In genomic region chr12:43692064-43692463, GRCh38 we compare ENCODE assay signal across 13 cellular contexts.
DNase-seq lines count a peak whose midpoint lies in the region; ATAC-seq, FAIRE-seq and TF ChIP-seq lines count a peak whose summit lies in the region.
"Had no signal": no experiment of that assay in that cellular context is flagged by ENCODE, and none has a peak within 500 bp of the region (broad histone marks: within the 10 kb centered on the region; RNA-seq: fewer than 3 reads in every experiment).

No MANE protein-coding gene starts in this region.

- FAIRE-seq in GM12891 (lab: Jason Lieb, UNC) (no peak), H1 (lab: Jason Lieb, UNC) (peak; percentile 32)

- no peak overlapping the region for H3K4ac ChIP-seq in H1 (replicated peaks; ENCODE audit: insufficient read length, low read depth, low read length)

- H2BK15ac ChIP-seq in H1 (ENCODE audit: low read length): no peak overlapping the region

- TF ChIP-seq RAD21 in H1 (IDR thresholded peaks at IDR 0.05 in 1 of 2, conservative IDR thresholded peaks at IDR 0.05 in 1 of 2; ENCODE audit: low read depth in 2 of 2, low read length in 2 of 2): no peak

- TF ChIP-seq POLR2A in GM12891 (IDR thresholded peaks at IDR 0.05; ENCODE audit: low read depth, low read length): no peak
- no peak for TF ChIP-seq POLR2A in NB4 (IDR thresholded peaks at IDR 0.05; ENCODE audit: extremely low read depth, insufficient read length)
- no peak for TF ChIP-seq POLR2A in H1 (IDR thresholded peaks at IDR 0.05; ENCODE audit: control extremely low read depth in 1 of 2, low read depth in 2 of 2, low read length in 2 of 2)

- CTCF ChIA-PET in H1 (lab: Charles Lee; ENCODE audit: partially characterized antibody): no interaction called here
- CTCF ChIA-PET in naive thymus-derived CD4-positive, alpha-beta T cell (lab: Charles Lee): interaction anchor here (0.6 kb wide), 2 partner anchors 190 to 1162 kb away, joined by 3 to 9 read pairs; no protein-coding TSS in a partner anchor

- H3K4me1 ChIP-seq in H1 (replicated peaks in 1 of 4; ENCODE audit: control insufficient read depth in 3 of 4, insufficient read depth in 4 of 4, low read length in 3 of 4): no peaks in the 10 kb centered on the region
- H3K4me1 ChIP-seq in osteoblast (ENCODE audit: insufficient read depth, low read length): no peaks in the 10 kb centered on the region
- H3K4me1 ChIP-seq in naive thymus-derived CD4-positive, alpha-beta T cell (ENCODE audit: control insufficient read depth in 2 of 2, insufficient read depth in 2 of 2, low read length in 2 of 2): no peaks in the 10 kb centered on the region

- H3K9ac ChIP-seq in H1 (replicated peaks in 1 of 4; ENCODE audit: extremely low read depth in 1 of 4, low read depth in 3 of 4, low read length in 3 of 4): no peak overlapping the region
- H3K9ac ChIP-seq: KMS-11 had no signal

- no peak overlapping the region for H4K8ac ChIP-seq in H1 (ENCODE audit: extremely low read depth, insufficient read depth, low read length)

- H4K91ac ChIP-seq in H1 (replicated peaks; ENCODE audit: insufficient read length, low read length): no peak overlapping the region

- no peak overlapping the region for H2AFZ ChIP-seq in H1 (ENCODE audit: low read length)
- H2AFZ ChIP-seq in osteoblast (ENCODE audit: low read length): no peak overlapping the region

- H3K79me1 ChIP-seq in H1 (ENCODE audit: low read depth, low read length): no peaks in the 10 kb centered on the region

- no peaks in the 10 kb centered on the region for H3K79me2 ChIP-seq in H1 (ENCODE audit: control insufficient read depth in 1 of 2, insufficient read depth in 2 of 2, low read length in 2 of 2)
- H3K79me2 ChIP-seq in osteoblast (ENCODE audit: insufficient read depth, low read length): no peaks in the 10 kb centered on the region

- POLR2A ChIA-PET in H1 (lab: Charles Lee; ENCODE audit: partially characterized antibody): no interaction called here
- POLR2A ChIA-PET in naive thymus-derived CD4-positive, alpha-beta T cell (lab: Charles Lee): no interaction called here

- no peak overlapping the region for H3K4me3 ChIP-seq in NB4 (ENCODE audit: low read depth, low read length)
- H3K4me3 ChIP-seq in H1 (ENCODE audit: extremely low read depth in 1 of 4, insufficient read depth in 2 of 4, low read depth in 3 of 4, low read length in 4 of 4): no peak overlapping the region
- H3K4me3 ChIP-seq in osteoblast (ENCODE audit: insufficient read depth, low read length): no peak overlapping the region
- H3K4me3 ChIP-seq in naive thymus-derived CD4-positive, alpha-beta T cell (ENCODE audit: low read length): no peak overlapping the region

- H3K56ac ChIP-seq in H1 (replicated peaks; ENCODE audit: insufficient read length, low read depth, low read length): no peak overlapping the region

- H3K36me3 ChIP-seq in H1 (ENCODE audit: control insufficient read depth in 2 of 4, insufficient read depth in 4 of 4, low read length in 3 of 4) (no peaks in the 10 kb centered on the region), osteoblast (ENCODE audit: insufficient read depth, low read length) (no peaks in the 10 kb centered on the region)
- H3K36me3 ChIP-seq in naive thymus-derived CD4-positive, alpha-beta T cell (ENCODE audit: control insufficient read depth in 2 of 3, insufficient read depth in 3 of 3, low read length in 3 of 3): no peaks in the 10 kb centered on the region

- no peaks in the 10 kb centered on the region for H3K27me3 ChIP-seq in H1 (replicated peaks in 1 of 4; ENCODE audit: control insufficient read depth in 3 of 4, extremely low read depth in 1 of 4, insufficient read depth in 3 of 4, low read length in 3 of 4)
- no peaks in the 10 kb centered on the region for H3K27me3 ChIP-seq in osteoblast (ENCODE audit: insufficient read depth, low read length)
- H3K27me3 ChIP-seq in naive thymus-derived CD4-positive, alpha-beta T cell (ENCODE audit: control insufficient read depth in 2 of 2, insufficient read depth in 2 of 2, low read length in 2 of 2): no peaks in the 10 kb centered on the region

- no peak for TF ChIP-seq EP300 in H1 (IDR thresholded peaks at IDR 0.05; ENCODE audit: borderline replicate concordance in 1 of 2, low read depth in 2 of 2, low read length in 2 of 2)

- TF ChIP-seq CTCF in NB4 (IDR thresholded peaks at IDR 0.05; ENCODE audit: low read depth, low read length) (no peak), H1 (IDR thresholded peaks at IDR 0.05; ENCODE audit: control extremely low read depth in 1 of 3, insufficient read depth in 1 of 3, low read depth in 1 of 3, low read length in 3 of 3) (no peak), neural crest cell (conservative IDR thresholded peaks at IDR 0.05) (no peak), osteoblast (IDR thresholded peaks at IDR 0.05; ENCODE audit: extremely low read depth, low read depth, low read length) (no peak)

- H4K20me1 ChIP-seq in H1 (replicated peaks in 1 of 2; ENCODE audit: control insufficient read depth in 1 of 2, insufficient read depth in 2 of 2, low read length in 2 of 2) (no peaks in the 10 kb centered on the region), osteoblast (ENCODE audit: insufficient read depth, low read length) (no peaks in the 10 kb centered on the region)

- H3K27ac ChIP-seq in H1 (ENCODE audit: low read depth, low read length): no peak overlapping the region
- H3K27ac ChIP-seq in osteoblast (ENCODE audit: low read depth, low read length): no peak overlapping the region
- H3K27ac ChIP-seq in naive thymus-derived CD4-positive, alpha-beta T cell (ENCODE audit: low read depth, low read length): no peak overlapping the region
- H3K27ac ChIP-seq: KMS-11 had no signal

- WGBS in H1 (ENCODE audit: extremely low coverage in 1 of 2, insufficient coverage in 1 of 2, insufficient read length in 1 of 2, insufficient replicate concordance in 2 of 2, low coverage in 1 of 2, low lambda C conversion rate in 2 of 2, missing lambda C conversion rate in 1 of 2), 2 experiments: 89% methylated on average over 1 of the region's 1 CpG; no CpG with 5 or more reads in 1 of the 2 experiments

- H2AK5ac ChIP-seq in H1 (ENCODE audit: low read depth, low read length): no peak overlapping the region

- H2BK120ac ChIP-seq in H1 (replicated peaks; ENCODE audit: low read depth, low read length): no peak overlapping the region

- H2BK12ac ChIP-seq in H1 (ENCODE audit: low read depth, low read length): no peak overlapping the region

- no peak overlapping the region for H2BK5ac ChIP-seq in H1 (ENCODE audit: low read depth, low read length)

- no peak for ATAC-seq in GM21737 (IDR thresholded peaks at IDR 0.05; ENCODE audit: unreplicated experiment)
- ATAC-seq in HG02610 (IDR thresholded peaks at IDR 0.05; ENCODE audit: unreplicated experiment): no peak
- ATAC-seq in naive thymus-derived CD4-positive, alpha-beta T cell: no peak

- no peak overlapping the region for H2BK20ac ChIP-seq in H1 (ENCODE audit: low read length)

- H3K27ac Mint-ChIP-seq in neural crest cell (ENCODE audit: unreplicated experiment): peak overlapping the region; percentile 17
- H3K27ac Mint-ChIP-seq in naive thymus-derived CD4-positive, alpha-beta T cell: no peak overlapping the region
- H3K27ac Mint-ChIP-seq: naive B cell had no signal

- H3K9me3 Mint-ChIP-seq in neural crest cell: peaks cover 8% of the 10 kb centered on the region
- peaks cover 0 to 7% (median 0%) of the 10 kb centered on the region in 11 donors for H3K9me3 Mint-ChIP-seq in naive thymus-derived CD4-positive, alpha-beta T cell

- H3K4me2 ChIP-seq in H1 (ENCODE audit: insufficient read depth in 1 of 2, low read depth in 2 of 2, low read length in 2 of 2) (no peak overlapping the region), osteoblast (ENCODE audit: insufficient read depth, low read length) (no peak overlapping the region)
- H3K4me2 ChIP-seq: KMS-11 had no signal

- intact Hi-C loops in naive thymus-derived CD4-positive, alpha-beta T cell (cut with micrococcal nuclease): no loop called here

- H3K36me3 Mint-ChIP-seq in neural crest cell (ENCODE audit: low read depth): peaks cover 2% of the 10 kb centered on the region
- H3K36me3 Mint-ChIP-seq in naive thymus-derived CD4-positive, alpha-beta T cell: no peaks in the 10 kb centered on the region
- H3K36me3 Mint-ChIP-seq: naive B cell had no signal

- no peaks in the 10 kb centered on the region for H3K27me3 Mint-ChIP-seq in neural crest cell (ENCODE audit: low read depth)
- H3K27me3 Mint-ChIP-seq in naive thymus-derived CD4-positive, alpha-beta T cell: peaks cover 6 to 31% (median 16%) of the 10 kb centered on the region in 5 donors

- H3K14ac ChIP-seq in H1 (ENCODE audit: insufficient read length): no peak overlapping the region

- H4K5ac ChIP-seq in H1 (ENCODE audit: insufficient read length, low read depth, low read length): no peak overlapping the region

- H3K4me3 Mint-ChIP-seq in neural crest cell: no peak overlapping the region
- H3K4me3 Mint-ChIP-seq in naive thymus-derived CD4-positive, alpha-beta T cell: no peak overlapping the region
- H3K4me3 Mint-ChIP-seq: naive B cell had no signal

- no peak overlapping the region for H3K23ac ChIP-seq in H1 (ENCODE audit: insufficient read length)

- no peaks in the 10 kb centered on the region for H3K23me2 ChIP-seq in H1 (ENCODE audit: low read depth, low read length)

- peak; percentile 9 for DNase-seq in GM12891 (ENCODE audit: insufficient read length, low spot score)
- DNase-seq in NB4 (ENCODE audit: low read depth): peak; percentile 58
- no peak for DNase-seq in H1 (ENCODE audit: low read depth in 1 of 2, low spot score in 2 of 2)
- no peak for DNase-seq in neural crest cell (ENCODE audit: low read depth, low spot score)
- DNase-seq in osteoblast (ENCODE audit: insufficient read length, low spot score, missing footprints): no peak
- no peak for DNase-seq in naive thymus-derived CD4-positive, alpha-beta T cell
- DNase-seq: activated CD4-positive, alpha-beta T cell treated with anti-CD3 and anti-CD28 coated beads for 48 hours; activated naive CD4-positive, alpha-beta T cell; DMS153; naive B cell had no signal

- peaks cover 5% of the 10 kb centered on the region for H3K4me1 Mint-ChIP-seq in neural crest cell
- H3K4me1 Mint-ChIP-seq in naive thymus-derived CD4-positive, alpha-beta T cell: peaks cover 0 to 4% (median 0%) of the 10 kb centered on the region in 7 donors
- H3K4me1 Mint-ChIP-seq: naive B cell had no signal

- H3K18ac ChIP-seq in H1 (ENCODE audit: extremely low read depth, low read length): no peak overlapping the region

- no peaks in the 10 kb centered on the region for H3K9me3 ChIP-seq in H1 (ENCODE audit: insufficient read depth in 2 of 2, low read depth in 1 of 2, low read length in 1 of 2)
- no peaks in the 10 kb centered on the region for H3K9me3 ChIP-seq in osteoblast (ENCODE audit: low read depth, low read length)
- no peaks in the 10 kb centered on the region for H3K9me3 ChIP-seq in naive thymus-derived CD4-positive, alpha-beta T cell (ENCODE audit: control insufficient read depth in 2 of 3, low read length in 3 of 3)

TF ChIP-seq in GM12891, 5 proteins besides CTCF, POLR2A, EP300 and RAD21 (continues in another document):
- no peak for TF ChIP-seq SPI1 (IDR thresholded peaks at IDR 0.05; ENCODE audit: low read depth, low read length)
- no peak for TF ChIP-seq POU2F2 (IDR thresholded peaks at IDR 0.05; ENCODE audit: low read depth, low read length)

TF ChIP-seq in H1, 55 proteins besides CTCF, POLR2A, EP300 and RAD21 (continues in another document):
- TF ChIP-seq TEAD4 (IDR thresholded peaks at IDR 0.05; ENCODE audit: low read depth, low read length): no peak
- TF ChIP-seq GABPA (IDR thresholded peaks at IDR 0.05; ENCODE audit: borderline replicate concordance, insufficient read depth, low read length): no peak
- TF ChIP-seq SP4 (IDR thresholded peaks at IDR 0.05; ENCODE audit: low read length): no peak

Comparison
In these comparisons a context has a peak if more than half of its experiments do, and no peak if none do; other contexts are left out.
1. DNase-seq: peak in GM12891 (single experiment) and NB4 (single experiment); none in H1 (0 of 2), neural crest cell (single experiment), osteoblast (single experiment) and naive thymus-derived CD4-positive, alpha-beta T cell (0 of 9).